Comparison of ENCODE assay signal across 23 cellular contexts in the genomic region with DNA sequence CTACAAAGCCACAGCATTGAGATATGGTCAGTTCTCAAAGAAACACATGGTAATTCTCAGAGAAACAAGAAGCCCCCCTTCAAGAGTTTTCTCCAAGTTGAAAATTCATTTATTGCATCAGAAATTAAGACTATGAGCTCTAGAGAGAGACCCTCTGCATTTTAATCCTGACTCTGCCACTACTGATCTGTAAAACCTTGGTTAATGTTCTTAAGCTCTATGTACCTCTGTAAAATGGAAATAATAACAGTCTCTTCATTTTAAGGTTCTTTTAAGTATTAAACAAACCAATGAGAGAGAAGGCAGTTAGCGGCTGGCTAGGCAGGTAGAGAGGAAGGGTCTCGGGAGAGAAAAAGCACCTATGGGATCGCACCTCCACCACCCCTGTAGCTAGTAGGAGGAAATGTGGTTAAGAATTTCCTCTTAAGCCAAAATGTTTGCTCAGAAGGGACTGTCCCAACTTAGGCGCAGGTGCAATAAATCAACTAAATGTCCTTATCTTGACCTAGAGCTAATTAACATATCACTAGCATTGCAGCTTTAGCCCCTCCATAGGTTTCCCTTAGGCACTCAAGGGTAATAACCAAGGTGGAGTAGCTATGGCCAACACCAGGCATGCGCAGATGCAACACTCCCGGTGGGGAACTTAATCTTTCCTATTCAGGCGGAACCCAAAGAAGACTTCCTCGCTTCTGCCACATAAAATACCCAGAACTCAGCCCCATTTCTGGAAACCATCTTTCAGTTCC.
DNase-seq lines count a peak whose midpoint lies in the region; ATAC-seq and TF ChIP-seq lines count a peak whose summit lies in the region.
"Had no signal": no experiment of that assay in that cellular context is flagged by ENCODE, and none has a peak within 500 bp of the region (broad histone marks: within the 10 kb centered on the region; RNA-seq: fewer than 3 reads in every experiment).

No MANE protein-coding gene starts in this region.

- H3K9me3 Mint-ChIP-seq in CD4-positive, alpha-beta memory T cell, result no peaks in the 10 kb centered on the region

- H3K4me1 Mint-ChIP-seq in CD4-positive, alpha-beta memory T cell, result peaks cover 11 to 21% (median 12%) of the 10 kb centered on the region in 4 donors

- H3K4me2 ChIP-seq in BLaER1 (peak overlapping the region; percentile 56), SU-DHL-6 (ENCODE audit: low read depth, low read length, poor library complexity, severe bottlenecking) (no peak overlapping the region), OCI-LY7 (ENCODE audit: low read length) (no peak overlapping the region)
- H3K4me2 ChIP-seq: SK-N-SH, smooth muscle cell had no signal

- no peaks in the 10 kb centered on the region for H3K27me3 ChIP-seq in BLaER1
- H3K27me3 ChIP-seq in CD4-positive, alpha-beta memory T cell (ENCODE audit: insufficient read depth, low read length), result no peaks in the 10 kb centered on the region
- no peaks in the 10 kb centered on the region for H3K27me3 ChIP-seq in SU-DHL-6 (ENCODE audit: low read length)
- H3K27me3 ChIP-seq: cardiac muscle cell, heart right ventricle had no signal

- H3K36me3 ChIP-seq in BLaER1 (peaks cover 18% of the 10 kb centered on the region), SU-DHL-6 (ENCODE audit: low read length) (no peaks in the 10 kb centered on the region), OCI-LY7 (ENCODE audit: insufficient read depth, low read length) (no peaks in the 10 kb centered on the region)
- H3K36me3 ChIP-seq in CD4-positive, alpha-beta memory T cell (ENCODE audit: insufficient read depth, low read length), result no peaks in the 10 kb centered on the region
- H3K36me3 ChIP-seq: cardiac muscle cell, heart right ventricle, left ventricle myocardium inferior had no signal

- H3K9me2 ChIP-seq in SU-DHL-6 (replicated peaks; ENCODE audit: insufficient read depth, low read length), result no peaks in the 10 kb centered on the region
- no peaks in the 10 kb centered on the region for H3K9me2 ChIP-seq in OCI-LY7 (ENCODE audit: insufficient read depth, low read length)
- H3K9me2 ChIP-seq: SK-N-SH had no signal

- peak overlapping the region in 2 of 7 donors; percentile 26 to 62 for H3K27ac Mint-ChIP-seq in CD4-positive, alpha-beta memory T cell

- H3K9ac ChIP-seq in BLaER1 (no peak overlapping the region), SU-DHL-6 (ENCODE audit: low read length) (no peak overlapping the region)
- H3K9ac ChIP-seq: SK-N-SH had no signal

- no peak for TF ChIP-seq CTCF in SU-DHL-6 (IDR thresholded peaks at IDR 0.05; ENCODE audit: insufficient read depth, low read length, poor library complexity, severe bottlenecking)
- no peak for TF ChIP-seq CTCF in OCI-LY7 (conservative IDR thresholded peaks at IDR 0.05; ENCODE audit: low read length)

- H2AFZ ChIP-seq in SU-DHL-6 (ENCODE audit: low read depth, low read length, severe bottlenecking), result peak overlapping the region; percentile 47
- H2AFZ ChIP-seq in OCI-LY7 (ENCODE audit: low read length), result no peak overlapping the region

- H3F3A ChIP-seq in SU-DHL-6 (ENCODE audit: insufficient read depth), result no peaks in the 10 kb centered on the region

- H4K20me1 ChIP-seq in BLaER1 (no peaks in the 10 kb centered on the region), SU-DHL-6 (ENCODE audit: low read depth, low read length) (no peaks in the 10 kb centered on the region), OCI-LY7 (ENCODE audit: insufficient read depth, low read length) (no peaks in the 10 kb centered on the region)

- DNase-seq in CD4-positive, alpha-beta memory T cell, result no peak
- DNase-seq in germinal center (ENCODE audit: low spot score) (peak; percentile 17), caudate nucleus (lab: John Stamatoyannopoulos, UW) (no peak), OCI-LY7 (ENCODE audit: low spot score) (no peak)
- DNase-seq: activated CD4-positive, alpha-beta T cell treated with anti-CD3 and anti-CD28 coated beads, Interleukin-2, amount 50 U/mL, for 48 hours; amygdala; COR-L47; dermis blood vessel endothelial cell; heart right ventricle; left ventricle myocardium inferior; mucosa of descending colon; NCI-H1417 treated with DMSO at 0.1 percent for 48 hours; NCI-H510A; RPMI8226; SK-N-SH; stimulated activated CD4-positive, alpha-beta T cell treated with anti-CD3 and anti-CD28 coated beads, Interleukin-4, amount 100 ng/mL, for 24 hours had no signal

- H3K4me1 ChIP-seq in BLaER1 (peaks cover 19% of the 10 kb centered on the region), OCI-LY7 (ENCODE audit: insufficient read depth, low read length, poor library complexity, severe bottlenecking) (no peaks in the 10 kb centered on the region)
- peaks cover 11% of the 10 kb centered on the region for H3K4me1 ChIP-seq in CD4-positive, alpha-beta memory T cell (ENCODE audit: insufficient read depth, low read length)
- H3K4me1 ChIP-seq: heart right ventricle, left ventricle myocardium inferior had no signal

- no TSS peak for BruUV-seq in OCI-LY7 (replicated peaks; lab: Mats Ljungman, UMichigan)

- POLR2A ChIA-PET in CD4-positive, alpha-beta memory T cell (lab: Charles Lee; ENCODE audit: partially characterized antibody), result no interaction called here
- POLR2A ChIA-PET in OCI-LY7 (lab: Charles Lee), result interaction anchor here (0.6 kb wide), 3 partner anchors 9 to 284 kb away, joined by 3 to 4 read pairs (median 4); no protein-coding TSS in a partner anchor

- no peaks in the 10 kb centered on the region for H3K36me3 Mint-ChIP-seq in CD4-positive, alpha-beta memory T cell

- H3K9me3 ChIP-seq in BLaER1 (peaks cover 11% of the 10 kb centered on the region), SU-DHL-6 (ENCODE audit: insufficient read depth, low read length) (no peaks in the 10 kb centered on the region), OCI-LY7 (ENCODE audit: low read length) (no peaks in the 10 kb centered on the region; the same call in 1 of the 2 replicates)
- H3K9me3 ChIP-seq in CD4-positive, alpha-beta memory T cell (ENCODE audit: control insufficient read depth in 1 of 2, low read length in 2 of 2), result no peaks in the 10 kb centered on the region
- H3K9me3 ChIP-seq: heart right ventricle, left ventricle myocardium inferior, SK-N-SH had no signal

- CTCF ChIA-PET in CD4-positive, alpha-beta memory T cell (lab: Charles Lee; ENCODE audit: partially characterized antibody), result no interaction called here
- CTCF ChIA-PET in OCI-LY7 (lab: Charles Lee; ENCODE audit: unreplicated experiment), result no interaction called here

- H3K4me3 ChIP-seq in BLaER1 (no peak overlapping the region), SU-DHL-6 (ENCODE audit: insufficient read depth, low read length, poor library complexity, severe bottlenecking) (no peak overlapping the region), OCI-LY7 (ENCODE audit: low read depth, low read length, poor library complexity, severe bottlenecking) (no peak overlapping the region)
- no peak overlapping the region for H3K4me3 ChIP-seq in CD4-positive, alpha-beta memory T cell (ENCODE audit: low read length in 2 of 2)
- H3K4me3 ChIP-seq: cardiac muscle cell, heart right ventricle, left ventricle myocardium inferior, mucosa of descending colon, smooth muscle cell had no signal

- intact Hi-C loops in CD4-positive, alpha-beta memory T cell (cut with micrococcal nuclease), result no loop called here
- intact Hi-C loops in OCI-LY7 (cut with micrococcal nuclease; ENCODE audit: unreplicated experiment), result no loop called here

- H3K27ac ChIP-seq in BLaER1, result peak overlapping the region; percentile 31
- H3K27ac ChIP-seq in CD4-positive, alpha-beta memory T cell (ENCODE audit: low read depth, low read length), result no peak overlapping the region
- peak overlapping the region; percentile 22; the same call in 1 of the 2 replicates for H3K27ac ChIP-seq in SU-DHL-6 (ENCODE audit: low read depth, low read length)
- H3K27ac ChIP-seq in caudate nucleus (ENCODE audit: low read depth, low read length), result no peak overlapping the region
- no peak overlapping the region for H3K27ac ChIP-seq in OCI-LY7 (ENCODE audit: low read depth, low read length, poor library complexity, severe bottlenecking)
- H3K27ac ChIP-seq: cardiac muscle cell, heart right ventricle, left ventricle myocardium inferior had no signal

- no peaks in the 10 kb centered on the region for H3K27me3 Mint-ChIP-seq in CD4-positive, alpha-beta memory T cell

- peak overlapping the region in 5 of 8 donors; percentile 23 to 66 (median 35) for H3K4me3 Mint-ChIP-seq in CD4-positive, alpha-beta memory T cell

- ATAC-seq in HG02840 (IDR thresholded peaks at IDR 0.05; ENCODE audit: low FRiP score, unreplicated experiment) (no peak), GM21447 (IDR thresholded peaks at IDR 0.05; ENCODE audit: unreplicated experiment) (no peak)
- ATAC-seq: HCT116, heart right ventricle, mucosa of descending colon had no signal

- no peaks in the 10 kb centered on the region for H3K79me2 ChIP-seq in SU-DHL-6 (ENCODE audit: insufficient read depth, low read length)
- no peaks in the 10 kb centered on the region for H3K79me2 ChIP-seq in OCI-LY7 (ENCODE audit: insufficient read depth, low read depth, low read length)

Comparison
In these comparisons a context has a peak if more than half of its experiments do, and no peak if none do; other contexts are left out.
1. H3K27ac ChIP-seq: peak in BLaER1 (single experiment) and SU-DHL-6 (single experiment); none in CD4-positive, alpha-beta memory T cell (single experiment), caudate nucleus (single experiment) and OCI-LY7 (single experiment).